24 cellular contexts compared by ENCODE assay signal in genomic region chr9:126874546-126875314, GRCh38. TPM values are rescaled to one million over a fixed set of nuclear protein-coding genes. Genes with fewer than 3 reads are reported as not detected.
DNase-seq lines count a peak whose midpoint lies in the region; ATAC-seq and TF ChIP-seq lines count a peak whose summit lies in the region.
"Had no signal": no experiment of that assay in that cellular context is flagged by ENCODE, and none has a peak within 500 bp of the region (broad histone marks: within the 10 kb centered on the region; RNA-seq: fewer than 3 reads in every experiment).

No MANE protein-coding gene starts in this region.

- no peaks in the 10 kb centered on the region for H3K9me3 ChIP-seq in thyroid gland
- H3K9me3 ChIP-seq in neural progenitor cell (ENCODE audit: low read depth), result no peaks in the 10 kb centered on the region
- H3K9me3 ChIP-seq: esophagus squamous epithelium, thoracic aorta had no signal

- H3K4me1 ChIP-seq in thyroid gland, result peaks cover 0 to 7% of the 10 kb centered on the region in 2 donors
- H3K4me1 ChIP-seq in neural progenitor cell, result no peaks in the 10 kb centered on the region

- H3K4me2 ChIP-seq in neural progenitor cell, result no peak overlapping the region

- intact Hi-C loops in dendritic cell treated with granulocyte-macrophage colony-stimulating factor and Interleukin-4, amounts not matched to agents 40 ng/mL and 50 ng/mL, for 4 days (cut with micrococcal nuclease), result no loop called here
- intact Hi-C loops in thyroid gland (cut with DNase I), result no loop called here

- H3K36me3 ChIP-seq in thyroid gland, result peaks cover 2 to 3% of the 10 kb centered on the region in 2 donors
- H3K36me3 ChIP-seq in neural progenitor cell, result no peaks in the 10 kb centered on the region

- TF ChIP-seq POLR2A in thyroid gland (IDR thresholded peaks at IDR 0.05), result no peak

- peaks cover 69% of the 10 kb centered on the region for H3K79me2 ChIP-seq in neural progenitor cell (ENCODE audit: low read depth)

- peak overlapping the region; percentile 9 for H3K27ac Mint-ChIP-seq in activated naive CD4-positive, alpha-beta T cell treated with anti-CD3 and anti-CD28 coated beads, Interleukin-2, amount 50 U/mL, for 24 hours
- peak overlapping the region; percentile 7 for H3K27ac Mint-ChIP-seq in dendritic cell treated with granulocyte-macrophage colony-stimulating factor and Interleukin-4, amounts not matched to agents 40 ng/mL and 50 ng/mL, for 4 days
- H3K27ac Mint-ChIP-seq in neural progenitor cell, result no peak overlapping the region
- H3K27ac Mint-ChIP-seq: activated naive CD4-positive, alpha-beta T cell treated with anti-CD3 and anti-CD28 coated beads, Interleukin-2, amount 10 ng/mL, durations not matched to agents 7 days and 5 days had no signal

- 55 to 58% methylated on average over 9 of the region's 9 CpGs for WGBS in thyroid gland, 2 donors

- TF ChIP-seq CTCF in thyroid gland (IDR thresholded peaks at IDR 0.05), result no peak
- TF ChIP-seq CTCF in neural progenitor cell (IDR thresholded peaks at IDR 0.05), result no peak

- no peak overlapping the region for H3K9ac ChIP-seq in neural progenitor cell

- H2AFZ ChIP-seq in neural progenitor cell (replicated peaks), result no peak overlapping the region

- H3K4me3 Mint-ChIP-seq in activated naive CD4-positive, alpha-beta T cell treated with anti-CD3 and anti-CD28 coated beads, Interleukin-2, amount 50 U/mL, for 24 hours, result no peak overlapping the region
- H3K4me3 Mint-ChIP-seq in dendritic cell treated with granulocyte-macrophage colony-stimulating factor and Interleukin-4, amounts not matched to agents 40 ng/mL and 50 ng/mL, for 4 days, result no peak overlapping the region
- no peak overlapping the region for H3K4me3 Mint-ChIP-seq in neural progenitor cell
- H3K4me3 Mint-ChIP-seq: activated naive CD4-positive, alpha-beta T cell treated with anti-CD3 and anti-CD28 coated beads, Interleukin-2, amount 10 ng/mL, durations not matched to agents 7 days and 5 days; effector memory CD8-positive, alpha-beta T cell; natural killer cell treated with Interleukin-12 subunit alpha and Interleukin-12 subunit beta and Interleukin-15 and Interleukin-18, amount 100 ng/mL, for 72 hours had no signal

- H3K27me3 ChIP-seq in thyroid gland (no peaks in the 10 kb centered on the region), neural progenitor cell (no peaks in the 10 kb centered on the region)
- H3K27me3 ChIP-seq: esophagus squamous epithelium had no signal

- H3K27ac ChIP-seq in thyroid gland (no peak overlapping the region), neural progenitor cell (no peak overlapping the region)
- H3K27ac ChIP-seq: esophagus squamous epithelium, thoracic aorta, VCaP had no signal

- no peak for ATAC-seq in HG02938 (IDR thresholded peaks at IDR 0.05; ENCODE audit: unreplicated experiment)
- ATAC-seq: effector memory CD8-positive, alpha-beta T cell; natural killer cell treated with Interleukin-12 subunit alpha and Interleukin-12 subunit beta and Interleukin-15 and Interleukin-18, amount 100 ng/mL, for 72 hours had no signal

- H3K36me3 Mint-ChIP-seq in activated naive CD4-positive, alpha-beta T cell treated with anti-CD3 and anti-CD28 coated beads, Interleukin-2, amount 50 U/mL, for 24 hours, result no peaks in the 10 kb centered on the region
- H3K36me3 Mint-ChIP-seq in dendritic cell treated with granulocyte-macrophage colony-stimulating factor and Interleukin-4, amounts not matched to agents 40 ng/mL and 50 ng/mL, for 4 days (ENCODE audit: low read depth), result peaks cover 66% of the 10 kb centered on the region
- H3K36me3 Mint-ChIP-seq in neural progenitor cell, result peaks cover 16% of the 10 kb centered on the region

- H3K27me3 Mint-ChIP-seq in activated naive CD4-positive, alpha-beta T cell treated with anti-CD3 and anti-CD28 coated beads, Interleukin-2, amount 50 U/mL, for 24 hours, result no peaks in the 10 kb centered on the region
- no peaks in the 10 kb centered on the region for H3K27me3 Mint-ChIP-seq in dendritic cell treated with granulocyte-macrophage colony-stimulating factor and Interleukin-4, amounts not matched to agents 40 ng/mL and 50 ng/mL, for 4 days
- no peaks in the 10 kb centered on the region for H3K27me3 Mint-ChIP-seq in neural progenitor cell (ENCODE audit: insufficient read depth, low read depth)
- H3K27me3 Mint-ChIP-seq: activated naive CD4-positive, alpha-beta T cell treated with anti-CD3 and anti-CD28 coated beads, Interleukin-2, amount 10 ng/mL, durations not matched to agents 7 days and 5 days; effector memory CD8-positive, alpha-beta T cell; natural killer cell treated with Interleukin-12 subunit alpha and Interleukin-12 subunit beta and Interleukin-15 and Interleukin-18, amount 100 ng/mL, for 72 hours had no signal

- H3K9me3 Mint-ChIP-seq in activated naive CD4-positive, alpha-beta T cell treated with anti-CD3 and anti-CD28 coated beads, Interleukin-2, amount 50 U/mL, for 24 hours, result no peaks in the 10 kb centered on the region
- H3K9me3 Mint-ChIP-seq in dendritic cell treated with granulocyte-macrophage colony-stimulating factor and Interleukin-4, amounts not matched to agents 40 ng/mL and 50 ng/mL, for 4 days, result no peaks in the 10 kb centered on the region
- no peaks in the 10 kb centered on the region for H3K9me3 Mint-ChIP-seq in neural progenitor cell
- H3K9me3 Mint-ChIP-seq: activated naive CD4-positive, alpha-beta T cell treated with anti-CD3 and anti-CD28 coated beads, Interleukin-2, amount 10 ng/mL, durations not matched to agents 7 days and 5 days; effector memory CD8-positive, alpha-beta T cell; natural killer cell treated with Interleukin-12 subunit alpha and Interleukin-12 subunit beta and Interleukin-15 and Interleukin-18, amount 100 ng/mL, for 72 hours had no signal

- no peak for DNase-seq in activated naive CD4-positive, alpha-beta T cell treated with Interleukin-2 at 50 U/mL for 16 hours
- DNase-seq in NCI-H2029 (lab: John Stamatoyannopoulos, UW) (peak; percentile 21), thyroid gland (peak; percentile 14 to 24), islet precursor cell (no peak), neural progenitor cell (ENCODE audit: low spot score) (no peak)
- DNase-seq: activated CD4-positive, alpha-beta T cell treated with anti-CD3 and anti-CD28 coated beads, Interleukin-2, amount 50 U/mL, for 4 hours; activated naive CD4-positive, alpha-beta T cell treated with anti-CD3 and anti-CD28 coated beads, Interleukin-2, amount 10 ng/mL, durations not matched to agents 7 days and 5 days; anterior cingulate cortex; C1 segment of cervical spinal cord; effector memory CD8-positive, alpha-beta T cell; esophagus squamous epithelium; GOT3; mesendoderm; NCI-H1930; NCI-H526; Right ventricle myocardium superior; stimulated activated CD4-positive, alpha-beta T cell treated with anti-CD3 and anti-CD28 coated beads, Interleukin-2, amount 100 ng/mL, for 24 hours; stimulated activated naive CD4-positive, alpha-beta T cell had no signal

- H3K4me1 Mint-ChIP-seq in activated naive CD4-positive, alpha-beta T cell treated with anti-CD3 and anti-CD28 coated beads, Interleukin-2, amount 50 U/mL, for 24 hours, result peaks cover 48% of the 10 kb centered on the region
- H3K4me1 Mint-ChIP-seq in dendritic cell treated with granulocyte-macrophage colony-stimulating factor and Interleukin-4, amounts not matched to agents 40 ng/mL and 50 ng/mL, for 4 days (ENCODE audit: low read depth), result peaks cover 34% of the 10 kb centered on the region
- H3K4me1 Mint-ChIP-seq in neural progenitor cell, result peaks cover 4% of the 10 kb centered on the region

- H4K20me1 ChIP-seq in neural progenitor cell (ENCODE audit: low read depth), result peaks cover 5% of the 10 kb centered on the region

- peaks cover 3% of the 10 kb centered on the region for H3F3A ChIP-seq in neural progenitor cell (ENCODE audit: low read depth)

- H3K4me3 ChIP-seq in thyroid gland (replicated peaks in 1 of 3) (no peak overlapping the region), neural progenitor cell (no peak overlapping the region)
- H3K4me3 ChIP-seq: esophagus squamous epithelium, thoracic aorta had no signal

RNA-seq across cellular contexts. Expression of gene ZBTB34, which starts 14.3 kb away (rescaled TPM):
- total RNA-seq in thyroid gland, result 10 to 100 TPM in 2 of 4 donors, 1 to 10 TPM in 2; 8.6 to 17.1 (median 12.0) TPM
- 17.4 and 21.9 TPM in 2 replicates for total RNA-seq in neural progenitor cell (ENCODE audit: low replicate concordance)

RNA-seq across cellular contexts. Expression of gene RALGPS1, which starts 39.9 kb away (rescaled TPM):
- total RNA-seq in thyroid gland (10 to 100 TPM; 27.3 to 42.1 (median 39.1) TPM), neural progenitor cell (ENCODE audit: low replicate concordance) (21.3 and 30.7 TPM in 2 replicates)

Comparison
In these comparisons a context has a peak if more than half of its experiments do, and no peak if none do; other contexts are left out.
1. DNase-seq: peak in NCI-H2029 (single experiment) and thyroid gland (2 of 2); none in activated naive CD4-positive, alpha-beta T cell treated with Interleukin-2 at 50 U/mL for 16 hours (single experiment), islet precursor cell (single experiment) and neural progenitor cell (single experiment).